In the genomic region with DNA sequence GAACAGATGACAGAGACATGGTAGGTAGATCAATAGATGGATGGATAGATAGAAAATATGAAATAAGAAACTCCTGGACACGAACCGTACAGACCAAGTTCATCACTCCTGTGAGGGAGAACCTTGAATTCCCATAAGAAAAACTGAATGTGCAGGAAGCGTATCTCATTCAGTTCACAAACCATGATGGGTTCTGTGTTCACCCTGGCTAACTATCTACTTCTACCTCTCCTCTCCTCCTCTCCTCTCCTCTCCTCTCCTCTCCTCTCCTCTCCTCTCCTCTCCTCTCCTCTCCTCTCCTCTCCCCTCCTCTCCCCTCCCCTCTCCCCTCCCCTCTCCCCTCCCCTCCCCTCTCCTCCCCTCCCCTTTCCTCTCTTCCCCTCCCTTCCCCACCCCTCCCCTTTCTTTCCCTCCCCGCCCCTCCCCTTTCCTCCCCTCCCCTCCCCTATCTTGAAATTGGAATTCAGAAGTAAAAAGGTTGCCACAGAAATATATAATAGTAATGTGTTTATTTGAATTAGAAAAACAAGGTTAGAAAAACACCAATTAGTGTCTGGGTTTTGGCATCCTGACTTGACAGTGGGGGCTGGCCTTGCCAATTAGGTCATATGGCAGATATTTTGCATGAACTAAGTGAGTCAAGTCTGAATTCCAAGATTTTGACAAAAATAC, we compare ENCODE assay signal across 33 cellular contexts.
"Had no signal": no experiment of that assay in that cellular context is flagged by ENCODE, and none has a peak within 500 bp of the region (broad histone marks: within the 10 kb centered on the region; RNA-seq: fewer than 3 reads in every experiment).

No MANE protein-coding gene starts in this region.

- DNase-seq: activated CD4-positive, alpha-beta memory T cell treated with anti-CD3 and anti-CD28 coated beads, Interleukin-2, amount 10 ng/mL, durations not matched to agents 7 days and 5 days; activated CD4-positive, alpha-beta T cell treated with anti-CD3 and anti-CD28 coated beads for 1 hour; activated CD4-positive, alpha-beta T cell treated with anti-CD3 and anti-CD28 coated beads for 36 hours; activated CD4-positive, alpha-beta T cell treated with anti-CD3 and anti-CD28 coated beads for 48 hours; activated CD4-positive, alpha-beta T cell treated with anti-CD3 and anti-CD28 coated beads, Interleukin-2, amount 10 ng/mL, durations not matched to agents 7 days and 5 days; activated CD4-positive, alpha-beta T cell treated with anti-CD3 and anti-CD28 coated beads, Interleukin-2, amount 50 U/mL, for 48 hours; activated CD4-positive, CD25-positive, alpha-beta regulatory T cell; activated CD8-positive, alpha-beta memory T cell treated with anti-CD3 and anti-CD28 coated beads for 24 hours; activated CD8-positive, alpha-beta memory T cell treated with anti-CD3 and anti-CD28 coated beads, Interleukin-2, amount 10 ng/mL, durations not matched to agents 7 days and 5 days; activated CD8-positive, alpha-beta memory T cell treated with anti-CD3 and anti-CD28 coated beads, Interleukin-2, amount 50 U/mL, for 48 hours; activated CD8-positive, alpha-beta T cell treated with anti-CD3 and anti-CD28 coated beads, Interleukin-2, amount 10 ng/mL, durations not matched to agents 7 days and 5 days; activated effector memory CD4-positive, alpha-beta T cell treated with Interleukin-2 at 50 U/mL for 16 hours; activated gamma-delta T cell; activated naive CD4-positive, alpha-beta T cell treated with anti-CD3 and anti-CD28 coated beads, Interleukin-2, amount 10 ng/mL, durations not matched to agents 7 days and 5 days; activated naive CD4-positive, alpha-beta T cell treated with Interleukin-2 at 50 U/mL for 16 hours; activated naive CD8-positive, alpha-beta T cell treated with anti-CD3 and anti-CD28 coated beads, Interleukin-2, amount 10 ng/mL, durations not matched to agents 7 days and 5 days; activated naive CD8-positive, alpha-beta T cell treated with anti-CD3 and anti-CD28 coated beads, Interleukin-2, amount 50 U/mL, for 24 hours; activated T-cell treated with anti-CD3 and anti-CD28 coated beads, Interleukin-2, amount 50 U/mL, for 24 hours; activated T-cell treated with anti-CD3 and anti-CD28 coated beads, Interleukin-2, amount 50 U/mL, for 48 hours; amygdala; anterior cingulate cortex; caudate nucleus; cerebellar nuclear complex; T-helper 1 cell; T-helper 2 cell; T-helper 9 cell; WERI-Rb-1 had no signal

- H3K27me3 ChIP-seq: ascending aorta, cardiac muscle cell had no signal

- FAIRE-seq: bronchial epithelial cell, TTC549 had no signal

- ATAC-seq: activated CD4-positive, alpha-beta T cell treated with anti-CD3 and anti-CD28 coated beads for 36 hours; activated CD4-positive, CD25-positive, alpha-beta regulatory T cell treated with anti-CD3 and anti-CD28 coated beads, Interleukin-2, amount 50 U/mL, for 24 hours; activated CD8-positive, alpha-beta memory T cell treated with anti-CD3 and anti-CD28 coated beads, Interleukin-2, amount 10 ng/mL, durations not matched to agents 7 days and 5 days; activated CD8-positive, alpha-beta T cell treated with anti-CD3 and anti-CD28 coated beads, Interleukin-2, amount 10 ng/mL, durations not matched to agents 7 days and 5 days; activated naive CD8-positive, alpha-beta T cell treated with anti-CD3 and anti-CD28 coated beads, Interleukin-2, amount 50 U/mL, for 24 hours; WTC11 had no signal

- H3K4me3 ChIP-seq: ascending aorta, cardiac muscle cell had no signal

- H3K9me3 ChIP-seq: ascending aorta had no signal

- H3K27ac ChIP-seq: ascending aorta, cardiac muscle cell had no signal

- H3K36me3 ChIP-seq: ascending aorta, cardiac muscle cell, WERI-Rb-1 had no signal

- H3K4me1 ChIP-seq: ascending aorta had no signal
